8 cellular contexts compared by ENCODE assay signal in the genomic region with DNA sequence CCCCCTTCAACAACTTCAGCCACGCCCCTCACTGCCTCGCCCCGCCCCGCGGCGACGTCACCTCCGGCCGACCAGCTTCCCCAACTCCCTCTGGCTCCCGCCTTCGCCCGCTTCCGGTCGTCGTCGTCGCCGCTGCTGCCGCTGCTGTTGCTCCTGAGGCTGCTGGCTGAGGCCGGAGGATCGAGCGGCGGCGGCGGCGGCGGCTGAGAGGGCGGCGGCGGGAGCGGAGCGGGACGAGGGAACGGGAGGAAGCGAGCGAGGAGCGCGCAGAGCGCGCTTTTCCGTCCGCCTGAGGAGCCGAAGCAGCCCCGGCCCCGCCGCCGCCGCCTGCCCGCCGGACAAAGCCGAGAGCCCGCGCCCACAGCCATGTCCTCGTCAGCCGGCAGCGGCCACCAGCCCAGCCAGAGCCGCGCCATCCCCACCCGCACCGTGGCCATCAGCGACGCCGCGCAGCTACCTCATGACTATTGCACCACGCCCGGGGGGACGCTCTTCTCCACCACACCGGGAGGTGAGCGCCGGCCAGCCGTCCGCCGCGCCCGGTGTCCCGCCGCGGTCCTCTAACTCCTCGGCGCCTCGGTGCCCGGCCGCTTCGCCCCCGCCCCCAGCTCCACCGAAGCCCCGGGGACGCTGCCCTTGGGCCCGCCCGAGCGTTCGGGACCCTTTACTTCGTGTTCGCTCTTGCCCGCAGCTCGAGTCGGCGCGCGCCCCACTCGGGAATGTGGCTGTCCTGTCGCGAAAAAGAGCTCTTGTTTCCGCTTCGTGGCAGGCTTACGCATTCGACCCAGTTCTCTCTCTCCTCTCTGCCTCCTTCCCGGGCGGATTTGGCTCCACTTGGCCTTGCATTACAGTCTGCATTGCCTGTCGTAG.
DNase-seq lines count a peak whose midpoint lies in the region; ATAC-seq lines count a peak whose summit lies in the region.

A gene with protein sequence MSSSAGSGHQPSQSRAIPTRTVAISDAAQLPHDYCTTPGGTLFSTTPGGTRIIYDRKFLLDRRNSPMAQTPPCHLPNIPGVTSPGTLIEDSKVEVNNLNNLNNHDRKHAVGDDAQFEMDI (plus strand): TSS at position 110 of the 870 bp plus-strand sequence. CDS start 257 bp downstream, at position 367.

- ATAC-seq in GM19328 (IDR thresholded peaks at IDR 0.05; ENCODE audit: unreplicated experiment): peak; percentile 85
- ATAC-seq in HG03520 (IDR thresholded peaks at IDR 0.05; ENCODE audit: unreplicated experiment): peak; percentile 79

- peaks cover 36% of the 10 kb centered on the region for H3K4me1 ChIP-seq in BLaER1

- H3K36me3 ChIP-seq in BLaER1: peaks cover 12% of the 10 kb centered on the region; the same call in 1 of the 2 replicates

- DNase-seq in NCI-H69 (lab: John Stamatoyannopoulos, UW) (peak; percentile 93), cortex of kidney (lab: John Stamatoyannopoulos, UW) (peak; percentile 56), left kidney (ENCODE audit: low read depth, low spot score) (peak; percentile 98)
- DNase-seq in activated CD4-positive, alpha-beta T cell treated with anti-CD3 and anti-CD28 coated beads, Interleukin-2, amount 50 U/mL, for 1 hour: peak; percentile 99
- peak; percentile 100 for DNase-seq in stimulated activated CD4-positive, alpha-beta T cell treated with anti-CD3 and anti-CD28 coated beads, Interleukin-2, amount 100 ng/mL, for 24 hours

- no peaks in the 10 kb centered on the region for H3K9me3 ChIP-seq in BLaER1

- H4K20me1 ChIP-seq in BLaER1: peaks cover 42% of the 10 kb centered on the region

- H3K4me3 ChIP-seq in BLaER1: peak within 1 kb of the TSS; percentile 99

- peak within 1 kb of the TSS; percentile 95 for H3K27ac ChIP-seq in BLaER1

- H3K27me3 ChIP-seq in BLaER1: no peaks in the 10 kb centered on the region

- H3K4me2 ChIP-seq in BLaER1: peak within 1 kb of the TSS; percentile 94

- peak within 1 kb of the TSS; percentile 97 for H3K9ac ChIP-seq in BLaER1

Comparison
In these comparisons a context has a peak if more than half of its experiments do, and no peak if none do; other contexts are left out.
1. Peak in every context shown above with its lines: DNase-seq, ATAC-seq, H3K4me3 ChIP-seq and H3K27ac ChIP-seq.